ENCODE assay signal across 26 cellular contexts in genomic region chr6:112478036-112478435, GRCh38.
"Had no signal": no experiment of that assay in that cellular context is flagged by ENCODE, and none has a peak within 500 bp of the region (broad histone marks: within the 10 kb centered on the region; RNA-seq: fewer than 3 reads in every experiment).

No MANE protein-coding gene starts in this region.

- H3K4me1 ChIP-seq: breast epithelium, esophagus squamous epithelium, gastroesophageal sphincter, right atrium auricular region, spleen, testis had no signal

- H3K27ac ChIP-seq: breast epithelium, epithelial cell of prostate, esophagus squamous epithelium, gastroesophageal sphincter, right atrium auricular region, spleen, testis had no signal

- H3K27me3 Mint-ChIP-seq: activated B cell treated with CpG ODN at 0.5 μM for 24 hours; activated CD8-positive, alpha-beta T cell treated with anti-CD3 and anti-CD28 coated beads for 36 hours; T-helper 17 cell had no signal

- H3K4me1 Mint-ChIP-seq: activated B cell treated with CpG ODN at 0.5 μM for 24 hours; naive thymus-derived CD4-positive, alpha-beta T cell; T-helper 17 cell had no signal

- H3K27me3 ChIP-seq: breast epithelium, esophagus squamous epithelium, gastroesophageal sphincter, right atrium auricular region, testis had no signal

- ATAC-seq: activated CD8-positive, alpha-beta T cell treated with anti-CD3 and anti-CD28 coated beads for 36 hours; activated naive CD4-positive, alpha-beta T cell treated with anti-CD3 and anti-CD28 coated beads, Interleukin-2, amount 50 U/mL, for 72 hours; gastroesophageal sphincter; left cardiac atrium; left ventricle myocardium superior; naive thymus-derived CD4-positive, alpha-beta T cell; T-helper 17 cell had no signal

- DNase-seq: activated B cell treated with CpG ODN at 0.5 μM for 24 hours; activated CD4-positive, alpha-beta T cell treated with anti-CD3 and anti-CD28 coated beads, Interleukin-2, amount 50 U/mL, for 1 hour; activated CD8-positive, alpha-beta T cell treated with anti-CD3 and anti-CD28 coated beads for 36 hours; activated naive CD4-positive, alpha-beta T cell; activated T-cell treated with anti-CD3 and anti-CD28 coated beads, Interleukin-2, amount 50 U/mL, for 48 hours; central memory CD4-positive, alpha-beta T cell; effector CD4-positive, alpha-beta T cell; esophagus squamous epithelium; hippocampal formation; left cardiac atrium; left ventricle myocardium superior; naive thymus-derived CD4-positive, alpha-beta T cell; nucleus accumbens; spleen; stimulated activated CD4-positive, alpha-beta T cell treated with anti-CD3 and anti-CD28 coated beads, Interleukin-2, amount 100 ng/mL, for 48 hours; stimulated activated naive CD4-positive, alpha-beta T cell treated with Interleukin-2 at 50 U/mL for 16 hours; T-helper 17 cell; testis; trophoblast cell had no signal

- H3K36me3 Mint-ChIP-seq: activated naive CD4-positive, alpha-beta T cell treated with anti-CD3 and anti-CD28 coated beads, Interleukin-2, amount 50 U/mL, for 72 hours; naive thymus-derived CD4-positive, alpha-beta T cell had no signal

- FAIRE-seq: keratinocyte, urothelium cell line had no signal

- H3K4me3 Mint-ChIP-seq: activated B cell treated with CpG ODN at 0.5 μM for 24 hours; activated CD8-positive, alpha-beta T cell treated with anti-CD3 and anti-CD28 coated beads for 36 hours; naive thymus-derived CD4-positive, alpha-beta T cell; T-helper 17 cell had no signal

- H3K36me3 ChIP-seq: breast epithelium, esophagus squamous epithelium, gastroesophageal sphincter, right atrium auricular region, spleen had no signal

- H3K9me3 ChIP-seq: breast epithelium, esophagus squamous epithelium, gastroesophageal sphincter, right atrium auricular region, spleen, testis had no signal

- H3K9me3 Mint-ChIP-seq: activated B cell treated with CpG ODN at 0.5 μM for 24 hours; activated CD8-positive, alpha-beta T cell treated with anti-CD3 and anti-CD28 coated beads for 36 hours had no signal

- H3K4me3 ChIP-seq: breast epithelium, esophagus squamous epithelium, gastroesophageal sphincter, right atrium auricular region, spleen, testis had no signal
